8 cellular contexts compared by ENCODE assay signal in the genomic region with DNA sequence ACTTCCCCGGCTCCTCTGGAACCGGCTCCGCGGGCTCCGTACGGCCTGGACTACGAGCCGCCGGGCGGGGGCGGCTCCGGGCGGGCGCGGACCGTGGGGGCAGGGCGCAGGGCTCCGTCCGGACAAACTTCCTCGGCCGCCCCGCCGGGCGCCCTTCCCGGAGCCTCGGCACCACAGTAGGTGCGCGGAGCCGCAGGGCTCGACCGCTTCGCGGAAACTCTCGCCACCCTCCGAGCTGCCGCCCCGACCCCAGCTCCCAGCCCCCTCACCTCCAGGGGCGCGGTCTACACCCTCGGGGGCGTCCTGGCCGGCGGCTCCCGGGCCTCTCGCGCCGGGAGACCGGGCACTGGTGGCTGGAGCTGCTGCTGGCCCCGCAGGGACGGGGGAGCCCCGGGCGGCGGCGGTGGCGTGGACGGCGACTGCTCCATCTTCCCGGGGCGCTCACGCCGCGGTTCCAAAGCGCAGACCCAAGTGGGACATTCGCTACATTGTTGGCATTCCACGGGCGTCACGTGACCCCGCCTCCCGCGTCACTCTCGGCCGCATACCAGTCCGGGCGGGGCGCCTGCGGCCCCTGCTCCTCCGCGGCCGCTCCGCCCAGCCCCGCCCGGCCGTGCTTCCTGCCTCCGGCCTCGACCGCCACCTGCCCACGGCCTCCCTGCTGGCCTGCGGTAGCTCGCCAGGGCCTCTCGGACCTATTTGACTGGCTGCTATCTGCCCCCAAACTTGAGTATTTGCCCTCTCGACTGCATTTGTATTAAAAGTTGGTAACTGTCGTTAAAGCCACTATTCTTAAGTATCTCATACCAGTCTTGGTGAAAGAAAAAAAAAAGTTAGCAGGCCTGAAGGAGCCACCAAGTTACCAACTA. TPM values are rescaled to one million over a fixed set of nuclear protein-coding genes. Genes with fewer than 3 reads are reported as not detected.
DNase-seq lines count a peak whose midpoint lies in the region; ATAC-seq and TF ChIP-seq lines count a peak whose summit lies in the region.

Gene LATS2, minus strand, starts transcription at position 510 of the 869 bp plus-strand sequence. CDS start 15,560 bp downstream, outside the sequence.

- peak; percentile 87 for ATAC-seq in GM19438 (IDR thresholded peaks at IDR 0.05; ENCODE audit: low read depth, unreplicated experiment)
- ATAC-seq in HG03521 (IDR thresholded peaks at IDR 0.05; ENCODE audit: unreplicated experiment), result peak; percentile 89
- ATAC-seq in RWPE2 (ENCODE audit: low read depth), result peak; percentile 93
- peak; percentile 79 to 94 for ATAC-seq in activated naive CD4-positive, alpha-beta T cell treated with anti-CD3 and anti-CD28 coated beads, Interleukin-2, amount 50 U/mL, for 72 hours

- H3K27me3 ChIP-seq in RWPE2 (ENCODE audit: insufficient read depth, poor library complexity, severe bottlenecking) (no peaks in the 10 kb centered on the region), neural progenitor cell (no peaks in the 10 kb centered on the region), suprapubic skin (no peaks in the 10 kb centered on the region)

- peak within 1 kb of the TSS; percentile 56 for H2AFZ ChIP-seq in neural progenitor cell (replicated peaks)

- peaks cover 13% of the 10 kb centered on the region for H3K4me1 ChIP-seq in RWPE2 (ENCODE audit: insufficient read depth, poor library complexity, severe bottlenecking)
- H3K4me1 ChIP-seq in neural progenitor cell, result peaks cover 23% of the 10 kb centered on the region
- H3K4me1 ChIP-seq in suprapubic skin, result peaks cover 24% of the 10 kb centered on the region

- H3K4me2 ChIP-seq in neural progenitor cell, result peak within 1 kb of the TSS; percentile 98

- peak in 1 of 2 donors; percentile 78 for TF ChIP-seq POLR2A in suprapubic skin (IDR thresholded peaks at IDR 0.05)

- H3K27ac ChIP-seq in RWPE2 (ENCODE audit: poor library complexity, severe bottlenecking) (peak within 1 kb of the TSS; percentile 86), neural progenitor cell (peak within 1 kb of the TSS; percentile 99), suprapubic skin (peak within 1 kb of the TSS; percentile 99)

- peak within 1 kb of the TSS; percentile 99 for H3K9ac ChIP-seq in neural progenitor cell

- H3K9me3 ChIP-seq in RWPE2 (ENCODE audit: severe bottlenecking) (no peaks in the 10 kb centered on the region), neural progenitor cell (ENCODE audit: low read depth) (no peaks in the 10 kb centered on the region), suprapubic skin (no peaks in the 10 kb centered on the region)

- no peak for TF ChIP-seq EP300 in suprapubic skin (IDR thresholded peaks at IDR 0.05)

- H4K20me1 ChIP-seq in neural progenitor cell (ENCODE audit: low read depth), result peaks cover 41% of the 10 kb centered on the region

- no peaks in the 10 kb centered on the region for H3K9me3 Mint-ChIP-seq in activated naive CD4-positive, alpha-beta T cell treated with anti-CD3 and anti-CD28 coated beads, Interleukin-2, amount 50 U/mL, for 72 hours
- H3K9me3 Mint-ChIP-seq in neural progenitor cell, result no peaks in the 10 kb centered on the region

- H3F3A ChIP-seq in neural progenitor cell (ENCODE audit: low read depth), result peaks cover 19% of the 10 kb centered on the region

- peaks cover 4% of the 10 kb centered on the region for H3K27me3 Mint-ChIP-seq in neural progenitor cell (ENCODE audit: insufficient read depth, low read depth)

- H3K36me3 Mint-ChIP-seq in activated naive CD4-positive, alpha-beta T cell treated with anti-CD3 and anti-CD28 coated beads, Interleukin-2, amount 50 U/mL, for 72 hours, result no peaks in the 10 kb centered on the region
- peaks cover 3% of the 10 kb centered on the region for H3K36me3 Mint-ChIP-seq in neural progenitor cell

- WGBS in suprapubic skin, result 3% methylated on average over 6 of the region's 92 CpGs

- no peak for TF ChIP-seq CTCF in RWPE2 (IDR thresholded peaks at IDR 0.05; ENCODE audit: poor library complexity, severe bottlenecking)
- TF ChIP-seq CTCF in neural progenitor cell (IDR thresholded peaks at IDR 0.05), result no peak
- TF ChIP-seq CTCF in suprapubic skin (IDR thresholded peaks at IDR 0.05), result no peak

- peak within 1 kb of the TSS; percentile 26 to 67 for H3K27ac Mint-ChIP-seq in activated naive CD4-positive, alpha-beta T cell treated with anti-CD3 and anti-CD28 coated beads, Interleukin-2, amount 50 U/mL, for 72 hours
- peak within 1 kb of the TSS; percentile 79 for H3K27ac Mint-ChIP-seq in neural progenitor cell

- H3K4me3 Mint-ChIP-seq in neural progenitor cell, result peak within 1 kb of the TSS; percentile 86

- H3K79me2 ChIP-seq in neural progenitor cell (ENCODE audit: low read depth), result peaks cover 50% of the 10 kb centered on the region

- H3K36me3 ChIP-seq in RWPE2 (ENCODE audit: low read depth) (no peaks in the 10 kb centered on the region; the same call in 1 of the 2 replicates), neural progenitor cell (no peaks in the 10 kb centered on the region), suprapubic skin (no peaks in the 10 kb centered on the region)

- peaks cover 21% of the 10 kb centered on the region for H3K4me1 Mint-ChIP-seq in neural progenitor cell

- DNase-seq in COLO829 (ENCODE audit: low spot score) (peak; percentile 85), RWPE2 (ENCODE audit: low spot score) (peak; percentile 91), germinal center (ENCODE audit: low spot score) (peak; percentile 60), neural progenitor cell (ENCODE audit: low spot score) (peak; percentile 98), suprapubic skin (ENCODE audit: low spot score in 2 of 2) (peak; percentile 98)
- peak; percentile 41 to 86 for DNase-seq in activated naive CD4-positive, alpha-beta T cell treated with anti-CD3 and anti-CD28 coated beads, Interleukin-2, amount 50 U/mL, for 72 hours (ENCODE audit: low spot score in 2 of 2)

- H3K4me3 ChIP-seq in RWPE2 (ENCODE audit: severe bottlenecking) (peak within 1 kb of the TSS; percentile 94), neural progenitor cell (peak within 1 kb of the TSS; percentile 85), suprapubic skin (peak within 1 kb of the TSS; percentile 97)

RNA-seq across cellular contexts. Expression of gene LATS2, which starts in this region (rescaled TPM):
- total RNA-seq in activated naive CD4-positive, alpha-beta T cell treated with anti-CD3 and anti-CD28 coated beads, Interleukin-2, amount 50 U/mL, for 72 hours, result 1 to 10 TPM; 1.7 to 8.4 TPM
- total RNA-seq in neural progenitor cell (ENCODE audit: low replicate concordance), result 15.2 and 18.4 TPM in 2 replicates
- total RNA-seq in suprapubic skin, result 10 to 100 TPM; 11.5 to 21.6 (median 16.3) TPM

Comparison
In these comparisons a context has a peak if more than half of its experiments do, and no peak if none do; other contexts are left out.
1. Peak in every context shown above with its lines: DNase-seq, ATAC-seq, H3K4me3 ChIP-seq and H3K27ac ChIP-seq.